Comparison of ENCODE assay signal across 13 cellular contexts in genomic region chr5:145903113-145903512, GRCh38. TPM values are rescaled to one million over a fixed set of nuclear protein-coding genes. Genes with fewer than 3 reads are reported as not detected.
A peak's percentile ranks its signal among the peaks of the same experiment; 100 is the strongest.
DNase-seq lines count a peak whose midpoint lies in the region; ATAC-seq and TF ChIP-seq lines count a peak whose summit lies in the region.
"Had no signal": no experiment of that assay in that cellular context is flagged by ENCODE, and none has a peak within 500 bp of the region (broad histone marks: within the 10 kb centered on the region; RNA-seq: fewer than 3 reads in every experiment).

No MANE protein-coding gene starts in this region.

- intact Hi-C loops in PC-9 (cut with micrococcal nuclease; ENCODE audit: unreplicated experiment), result no loop called here

- peaks cover 8% of the 10 kb centered on the region; the same call in 2 of the 3 replicates for H3K9me3 Mint-ChIP-seq in GM23338
- H3K9me3 Mint-ChIP-seq: activated CD4-positive, alpha-beta T cell treated with anti-CD3 and anti-CD28 coated beads, Interleukin-2, amount 10 ng/mL, durations not matched to agents 24 days and 14 days had no signal

- H3K4me2 ChIP-seq in GM23338 (no peak overlapping the region), PC-9 (no peak overlapping the region)

- peaks cover 4% of the 10 kb centered on the region; the same call in 2 of the 3 replicates for H3K36me3 Mint-ChIP-seq in GM23338 (ENCODE audit: low read depth)
- H3K36me3 Mint-ChIP-seq: IgD-negative memory B cell had no signal

- H4K20me1 ChIP-seq in GM23338 (replicated peaks; ENCODE audit: insufficient read depth) (no peaks in the 10 kb centered on the region), PC-9 (ENCODE audit: insufficient read depth) (no peaks in the 10 kb centered on the region)

- no peak overlapping the region for H3K27ac Mint-ChIP-seq in GM23338
- H3K27ac Mint-ChIP-seq: activated CD4-positive, alpha-beta T cell treated with anti-CD3 and anti-CD28 coated beads, Interleukin-2, amount 10 ng/mL, durations not matched to agents 24 days and 14 days; IgD-negative memory B cell had no signal

- no TSS peak for BruUV-seq in PC-9 (replicated peaks; lab: Mats Ljungman, UMichigan)

- H3K79me2 ChIP-seq in GM23338 (replicated peaks; ENCODE audit: insufficient read depth) (no peaks in the 10 kb centered on the region), PC-9 (ENCODE audit: low read depth) (no peaks in the 10 kb centered on the region)

- peaks cover 3% of the 10 kb centered on the region for H3K27me3 Mint-ChIP-seq in GM23338 (ENCODE audit: insufficient read depth, low read depth, poor library complexity)
- H3K27me3 Mint-ChIP-seq: IgD-negative memory B cell had no signal

- POLR2A ChIA-PET in PC-9 (lab: Charles Lee; ENCODE audit: unreplicated experiment), result no interaction called here

- H3K4me3 ChIP-seq in GM23338 (no peak overlapping the region), PC-9 (no peak overlapping the region)

- H3K27ac ChIP-seq in GM23338 (ENCODE audit: low read depth) (no peak overlapping the region), PC-9 (no peak overlapping the region), foreskin keratinocyte (no peak overlapping the region)

- H3K9me3 ChIP-seq in PC-9 (ENCODE audit: insufficient read depth, low read depth), result peaks cover 4% of the 10 kb centered on the region; the same call in 1 of the 2 replicates

- CTCF ChIA-PET in PC-9 (lab: Charles Lee), result interaction anchor here (0.6 to 1.2 kb wide), 4 partner anchors 15 to 147 kb away, joined by 3 to 4 read pairs (median 3); no protein-coding TSS in a partner anchor

- 0 out of 2 replicates have a peak, but pooled peaks cover 3% of the 10 kb centered on the region for H3K4me1 ChIP-seq in GM23338 (ENCODE audit: insufficient read depth)
- no peaks in the 10 kb centered on the region for H3K4me1 ChIP-seq in PC-9 (replicated peaks; ENCODE audit: insufficient read depth)
- no peaks in the 10 kb centered on the region for H3K4me1 ChIP-seq in foreskin keratinocyte

- no peaks in the 10 kb centered on the region for H3K27me3 ChIP-seq in GM23338 (ENCODE audit: insufficient read depth)
- H3K27me3 ChIP-seq in PC-9 (ENCODE audit: insufficient read depth, low read depth), result no peaks in the 10 kb centered on the region
- no peaks in the 10 kb centered on the region for H3K27me3 ChIP-seq in foreskin keratinocyte

- no peak overlapping the region for H3K4me3 Mint-ChIP-seq in GM23338
- H3K4me3 Mint-ChIP-seq: activated CD4-positive, alpha-beta T cell treated with anti-CD3 and anti-CD28 coated beads, Interleukin-2, amount 10 ng/mL, durations not matched to agents 24 days and 14 days; IgD-negative memory B cell had no signal

- no peaks in the 10 kb centered on the region for H3F3A ChIP-seq in GM23338 (replicated peaks; ENCODE audit: low read depth)
- H3F3A ChIP-seq in PC-9 (ENCODE audit: insufficient read depth, low read depth), result no peaks in the 10 kb centered on the region

- peak; percentile 43; the same call in 1 of the 3 replicates for ATAC-seq in GM23338
- peak; percentile 79 for ATAC-seq in foreskin keratinocyte

- H3K9me2 ChIP-seq in GM23338 (ENCODE audit: insufficient read depth), result 0 out of 2 replicates have a peak, but pooled peaks cover 4% of the 10 kb centered on the region
- H3K9me2 ChIP-seq in PC-9 (ENCODE audit: insufficient read depth), result no peaks in the 10 kb centered on the region

- DNase-seq in CD1c-positive myeloid dendritic cell (ENCODE audit: extremely low spot score) (peak; percentile 13), GM23338 (ENCODE audit: low spot score) (peak; percentile 43), PC-9 (no peak), foreskin keratinocyte (no peak), iPS-NIHi7 (ENCODE audit: extremely low spot score) (no peak), COLO829 (ENCODE audit: low spot score) (no peak), hypothalamus (lab: John Stamatoyannopoulos, UW) (no peak), AG08395 (ENCODE audit: low spot score) (no peak)
- DNase-seq: activated CD4-positive, alpha-beta T cell treated with anti-CD3 and anti-CD28 coated beads, Interleukin-2, amount 10 ng/mL, durations not matched to agents 24 days and 14 days; NCI-H69 had no signal

- H2AFZ ChIP-seq in GM23338 (no peak overlapping the region), PC-9 (no peak overlapping the region)

- H3K36me3 ChIP-seq in GM23338 (ENCODE audit: insufficient read depth), result no peaks in the 10 kb centered on the region
- no peaks in the 10 kb centered on the region for H3K36me3 ChIP-seq in PC-9 (ENCODE audit: low read depth)

- peaks cover 1% of the 10 kb centered on the region for H3K4me1 Mint-ChIP-seq in GM23338
- H3K4me1 Mint-ChIP-seq: activated CD4-positive, alpha-beta T cell treated with anti-CD3 and anti-CD28 coated beads, Interleukin-2, amount 10 ng/mL, durations not matched to agents 24 days and 14 days had no signal

- peak in 1 of 2 experiments; percentile 46; a peak in 2 of 4 replicates for TF ChIP-seq CTCF in GM23338 (conservative IDR thresholded peaks at IDR 0.05; ENCODE audit: low read depth in 2 of 2)
- TF ChIP-seq CTCF in PC-9 (conservative IDR thresholded peaks at IDR 0.05), result peak; percentile 62
- TF ChIP-seq CTCF in foreskin keratinocyte (conservative IDR thresholded peaks at IDR 0.05), result peak; percentile 41

TF ChIP-seq in GM23338, 12 proteins besides CTCF, POLR2A, EP300 and RAD21 (continues in another document):
- TF ChIP-seq ZNF331 (CRISPR knock-in tag; IDR thresholded peaks at IDR 0.05; ENCODE audit: low read depth) (no peak), POLR2AphosphoS5 (IDR thresholded peaks at IDR 0.05; ENCODE audit: low read depth) (no peak), REST (IDR thresholded peaks at IDR 0.05; ENCODE audit: unreplicated experiment) (no peak), ETS1 (IDR thresholded peaks at IDR 0.05) (no peak)

RNA-seq across cellular contexts. Expression of gene GRXCR2, which starts 30.3 kb away (rescaled TPM):
- not detected in 2 replicates for total RNA-seq in GM23338 (2014; rRNA removed; shearing (Covaris generic))
- polyA plus RNA-seq in GM23338 (2016; fragmentation: Nextera tagmentation; extraction: Ambion mirVana) (not detected in 2 replicates), foreskin keratinocyte (not detected in 2 replicates)
- total RNA-seq in PC-9 (2021) (not detected in 2 replicates), foreskin keratinocyte (not detected in 2 replicates)
- total RNA-seq: activated CD4-positive, alpha-beta T cell treated with anti-CD3 and anti-CD28 coated beads, Interleukin-2, amount 10 ng/mL, durations not matched to agents 24 days and 14 days; G401; subcutaneous adipose tissue had no signal
- polyA plus RNA-seq: IgD-negative memory B cell had no signal

RNA-seq across cellular contexts. Expression of gene SH3RF2, which starts 33.3 kb away (rescaled TPM):
- total RNA-seq in GM23338 (2014; rRNA removed; shearing (Covaris generic)), result 1.1 and 2.4 TPM in 2 replicates
- polyA plus RNA-seq in GM23338 (2016; fragmentation: Nextera tagmentation; extraction: Ambion mirVana) (0.80 and 1.7 TPM in 2 replicates), foreskin keratinocyte (22.9 and 23.9 TPM in 2 replicates)
- total RNA-seq in PC-9 (2021) (30.9 and 37.2 TPM in 2 replicates), foreskin keratinocyte (37.1 and 40.7 TPM in 2 replicates)
- polyA plus RNA-seq: IgD-negative memory B cell had no signal

Comparison
In these comparisons a context has a peak if more than half of its experiments do, and no peak if none do; other contexts are left out.
1. DNase-seq: peak in CD1c-positive myeloid dendritic cell (single experiment) and GM23338 (single experiment); none in PC-9 (0 of 2), foreskin keratinocyte (0 of 2), iPS-NIHi7 (single experiment), COLO829 (single experiment), hypothalamus (0 of 51) and AG08395 (single experiment).